29 cellular contexts compared by ENCODE assay signal in genomic region chrX:39823848-39824247, GRCh38.
A peak's percentile ranks its signal among the peaks of the same experiment; 100 is the strongest.
DNase-seq lines count a peak whose midpoint lies in the region; ATAC-seq, FAIRE-seq and TF ChIP-seq lines count a peak whose summit lies in the region.
"Had no signal": no experiment of that assay in that cellular context is flagged by ENCODE, and none has a peak within 500 bp of the region (broad histone marks: within the 10 kb centered on the region; RNA-seq: fewer than 3 reads in every experiment).

No MANE protein-coding gene starts in this region.

- H2AK5ac ChIP-seq in H1 (ENCODE audit: low read depth, low read length), result 0 out of 2 replicates have a peak overlapping the region, but pooled peaks have one; percentile 75

- H4K91ac ChIP-seq in H1 (replicated peaks; ENCODE audit: insufficient read length, low read length), result peak overlapping the region; percentile 17

- no CpG with 5 or more reads among the region's 1 CpG for WGBS in H1 (ENCODE audit: extremely low coverage in 1 of 2, insufficient coverage in 1 of 2, insufficient read length in 1 of 2, insufficient replicate concordance in 2 of 2, low coverage in 1 of 2, low lambda C conversion rate in 2 of 2, missing lambda C conversion rate in 1 of 2), 2 experiments
- WGBS in hepatocyte (ENCODE audit: low lambda C conversion rate, missing lambda C conversion rate), result 80% methylated on average over 1 of the region's 1 CpG

- no peak for TF ChIP-seq POLR2A in H1 (IDR thresholded peaks at IDR 0.05; ENCODE audit: control extremely low read depth in 1 of 2, low read depth in 2 of 2, low read length in 2 of 2)

- no peaks in the 10 kb centered on the region for H3K79me1 ChIP-seq in H1 (ENCODE audit: low read depth, low read length)

- H2AFZ ChIP-seq in H1 (ENCODE audit: low read length), result no peak overlapping the region
- no peak overlapping the region for H2AFZ ChIP-seq in hepatocyte
- H2AFZ ChIP-seq: GM23248 had no signal

- H3K27me3 Mint-ChIP-seq in activated CD8-positive, alpha-beta T cell treated with anti-CD3 and anti-CD28 coated beads for 36 hours, result peaks cover 5% of the 10 kb centered on the region
- peaks cover 19% of the 10 kb centered on the region for H3K27me3 Mint-ChIP-seq in activated CD8-positive, alpha-beta T cell treated with anti-CD3 and anti-CD28 coated beads, Interleukin-2, amount 10 ng/mL, durations not matched to agents 7 days and 5 days (ENCODE audit: low read depth)

- no peak overlapping the region for H3K4ac ChIP-seq in H1 (replicated peaks; ENCODE audit: insufficient read length, low read depth, low read length)

- H3K9ac ChIP-seq in H1 (replicated peaks in 1 of 4; ENCODE audit: extremely low read depth in 1 of 4, low read depth in 3 of 4, low read length in 3 of 4), result no peak overlapping the region
- H3K9ac ChIP-seq: GM23248, KMS-11 had no signal

- no peak for ATAC-seq in activated CD8-positive, alpha-beta T cell treated with anti-CD3 and anti-CD28 coated beads for 36 hours
- no peak for ATAC-seq in activated CD8-positive, alpha-beta T cell treated with anti-CD3 and anti-CD28 coated beads, Interleukin-2, amount 10 ng/mL, durations not matched to agents 7 days and 5 days
- no peak for ATAC-seq in GM19324 (IDR thresholded peaks at IDR 0.05; ENCODE audit: low FRiP score, unreplicated experiment)
- ATAC-seq: foreskin keratinocyte, heart left ventricle had no signal

- H2BK120ac ChIP-seq in H1 (replicated peaks; ENCODE audit: low read depth, low read length), result no peak overlapping the region

- H3K4me2 ChIP-seq in H1 (ENCODE audit: insufficient read depth in 1 of 2, low read depth in 2 of 2, low read length in 2 of 2) (no peak overlapping the region), hepatocyte (no peak overlapping the region)
- H3K4me2 ChIP-seq: KMS-11 had no signal

- CTCF ChIA-PET in activated CD8-positive, alpha-beta T cell treated with anti-CD3 and anti-CD28 coated beads for 36 hours (lab: Charles Lee), result interaction anchor here (0.7 to 1.2 kb wide), 2 partner anchors 30 to 93 kb away, joined by 3 read pairs; no protein-coding TSS in a partner anchor
- CTCF ChIA-PET in activated CD8-positive, alpha-beta T cell treated with anti-CD3 and anti-CD28 coated beads, Interleukin-2, amount 10 ng/mL, durations not matched to agents 7 days and 5 days (lab: Charles Lee), result interaction anchor here (1.4 kb wide), 1 partner anchor 10 kb away, joined by 3 read pairs; no protein-coding TSS in a partner anchor
- CTCF ChIA-PET in H1 (lab: Charles Lee; ENCODE audit: partially characterized antibody), result interaction anchor here (0.9 to 1.8 kb wide), 2 partner anchors 11 to 16 kb away, joined by 3 to 12 read pairs; no protein-coding TSS in a partner anchor

- TF ChIP-seq EP300 in H1 (IDR thresholded peaks at IDR 0.05; ENCODE audit: borderline replicate concordance in 1 of 2, low read depth in 2 of 2, low read length in 2 of 2), result no peak

- H3K9me3 ChIP-seq in H1 (ENCODE audit: insufficient read depth in 2 of 2, low read depth in 1 of 2, low read length in 1 of 2) (no peaks in the 10 kb centered on the region), hepatocyte (ENCODE audit: low read depth) (no peaks in the 10 kb centered on the region)
- H3K9me3 ChIP-seq: adrenal gland, esophagus squamous epithelium, thyroid gland had no signal

- peak overlapping the region; percentile 30 for H3K27ac Mint-ChIP-seq in activated CD8-positive, alpha-beta T cell treated with anti-CD3 and anti-CD28 coated beads for 36 hours
- H3K27ac Mint-ChIP-seq in activated CD8-positive, alpha-beta T cell treated with anti-CD3 and anti-CD28 coated beads, Interleukin-2, amount 10 ng/mL, durations not matched to agents 7 days and 5 days, result no peak overlapping the region
- H3K27ac Mint-ChIP-seq: dendritic cell treated with granulocyte-macrophage colony-stimulating factor and Interleukin-4, amounts not matched to agents 40 ng/mL and 50 ng/mL, for 4 days; HFFc6 had no signal

- H2BK5ac ChIP-seq in H1 (ENCODE audit: low read depth, low read length), result peak overlapping the region; percentile 63; the same call in 1 of the 2 replicates

- TF ChIP-seq CTCF in activated CD8-positive, alpha-beta T cell treated with anti-CD3 and anti-CD28 coated beads for 36 hours (IDR thresholded peaks at IDR 0.05), result no peak
- TF ChIP-seq CTCF in H1 (IDR thresholded peaks at IDR 0.05; ENCODE audit: control extremely low read depth in 1 of 3, insufficient read depth in 1 of 3, low read depth in 1 of 3, low read length in 3 of 3) (no peak), hepatocyte (IDR thresholded peaks at IDR 0.05; ENCODE audit: poor library complexity) (no peak)

- 0 out of 2 replicates have a peak overlapping the region, but pooled peaks have one; percentile 4 for H2BK15ac ChIP-seq in H1 (ENCODE audit: low read length)

- no peak overlapping the region for H3K23ac ChIP-seq in H1 (ENCODE audit: insufficient read length)

- TF ChIP-seq RAD21 in H1 (IDR thresholded peaks at IDR 0.05 in 1 of 2, conservative IDR thresholded peaks at IDR 0.05 in 1 of 2; ENCODE audit: low read depth in 2 of 2, low read length in 2 of 2), result no peak

- H3K9me3 Mint-ChIP-seq in activated CD8-positive, alpha-beta T cell treated with anti-CD3 and anti-CD28 coated beads for 36 hours, result peaks cover 4% of the 10 kb centered on the region
- H3K9me3 Mint-ChIP-seq in activated CD8-positive, alpha-beta T cell treated with anti-CD3 and anti-CD28 coated beads, Interleukin-2, amount 10 ng/mL, durations not matched to agents 7 days and 5 days (ENCODE audit: insufficient read depth), result no peaks in the 10 kb centered on the region
- H3K9me3 Mint-ChIP-seq: dendritic cell treated with granulocyte-macrophage colony-stimulating factor and Interleukin-4, amounts not matched to agents 40 ng/mL and 50 ng/mL, for 4 days; HFFc6 had no signal

- POLR2A ChIA-PET in activated CD8-positive, alpha-beta T cell treated with anti-CD3 and anti-CD28 coated beads for 36 hours (lab: Charles Lee), result no interaction called here
- POLR2A ChIA-PET in activated CD8-positive, alpha-beta T cell treated with anti-CD3 and anti-CD28 coated beads, Interleukin-2, amount 10 ng/mL, durations not matched to agents 7 days and 5 days (lab: Charles Lee), result interaction anchor here (0.6 to 1.6 kb wide), 2 partner anchors 245 to 271 kb away, joined by 3 read pairs; no protein-coding TSS in a partner anchor
- POLR2A ChIA-PET in H1 (lab: Charles Lee; ENCODE audit: partially characterized antibody), result no interaction called here

- H4K5ac ChIP-seq in H1 (ENCODE audit: insufficient read length, low read depth, low read length), result no peak overlapping the region

- no peak overlapping the region for H4K8ac ChIP-seq in H1 (ENCODE audit: extremely low read depth, insufficient read depth, low read length)

- H2BK20ac ChIP-seq in H1 (ENCODE audit: low read length), result no peak overlapping the region

- H4K20me1 ChIP-seq in H1 (replicated peaks in 1 of 2; ENCODE audit: control insufficient read depth in 1 of 2, insufficient read depth in 2 of 2, low read length in 2 of 2) (no peaks in the 10 kb centered on the region), hepatocyte (ENCODE audit: insufficient read depth, poor library complexity, severe bottlenecking) (no peaks in the 10 kb centered on the region)

- no peaks in the 10 kb centered on the region for H3K9me2 ChIP-seq in hepatocyte (replicated peaks; ENCODE audit: insufficient read depth)

- H3K4me3 Mint-ChIP-seq in activated CD8-positive, alpha-beta T cell treated with anti-CD3 and anti-CD28 coated beads for 36 hours, result no peak overlapping the region
- no peak overlapping the region for H3K4me3 Mint-ChIP-seq in activated CD8-positive, alpha-beta T cell treated with anti-CD3 and anti-CD28 coated beads, Interleukin-2, amount 10 ng/mL, durations not matched to agents 7 days and 5 days
- H3K4me3 Mint-ChIP-seq: dendritic cell treated with granulocyte-macrophage colony-stimulating factor and Interleukin-4, amounts not matched to agents 40 ng/mL and 50 ng/mL, for 4 days; HFFc6 had no signal

- H3K36me3 ChIP-seq in H1 (ENCODE audit: control insufficient read depth in 2 of 4, insufficient read depth in 4 of 4, low read length in 3 of 4) (no peaks in the 10 kb centered on the region), hepatocyte (replicated peaks; ENCODE audit: insufficient read depth, low read depth) (no peaks in the 10 kb centered on the region)
- H3K36me3 ChIP-seq: adrenal gland, esophagus squamous epithelium, heart left ventricle, sigmoid colon, thyroid gland had no signal

- H3K4me3 ChIP-seq in Jurkat, Clone E6-1 (ENCODE audit: low read length), result no peak overlapping the region
- H3K4me3 ChIP-seq in H1 (ENCODE audit: extremely low read depth in 1 of 4, insufficient read depth in 2 of 4, low read depth in 3 of 4, low read length in 4 of 4) (no peak overlapping the region), hepatocyte (no peak overlapping the region)
- H3K4me3 ChIP-seq: adrenal gland, esophagus squamous epithelium, GM23248, heart left ventricle, sigmoid colon, thyroid gland had no signal

- H3K4me1 ChIP-seq in H1 (replicated peaks in 1 of 4; ENCODE audit: control insufficient read depth in 3 of 4, insufficient read depth in 4 of 4, low read length in 3 of 4), result peaks cover 0 to 16% (median 8%) of the 10 kb centered on the region in 4 experiments; a peak in 6 of 7 replicates
- H3K4me1 ChIP-seq in hepatocyte (ENCODE audit: insufficient read depth), result peaks cover 19% of the 10 kb centered on the region
- H3K4me1 ChIP-seq: adrenal gland, foreskin keratinocyte, thyroid gland had no signal

- H3K27me3 ChIP-seq in H1 (replicated peaks in 1 of 4; ENCODE audit: control insufficient read depth in 3 of 4, extremely low read depth in 1 of 4, insufficient read depth in 3 of 4, low read length in 3 of 4), result peaks cover 0 to 5% (median 3%) of the 10 kb centered on the region in 4 experiments; a peak in 2 of 7 replicates
- H3K27me3 ChIP-seq in hepatocyte, result peaks cover 17% of the 10 kb centered on the region
- H3K27me3 ChIP-seq: foreskin keratinocyte, thyroid gland had no signal

- peak overlapping the region; percentile 68; the same call in 1 of the 2 replicates for H2BK12ac ChIP-seq in H1 (ENCODE audit: low read depth, low read length)

- no peak overlapping the region; the same call in none of the 2 replicates for H3K18ac ChIP-seq in H1 (ENCODE audit: extremely low read depth, low read length)

- H3K14ac ChIP-seq in H1 (ENCODE audit: insufficient read length), result no peak overlapping the region

- no peak for FAIRE-seq in H1 (lab: Jason Lieb, UNC)

- DNase-seq in activated CD8-positive, alpha-beta T cell treated with anti-CD3 and anti-CD28 coated beads for 36 hours, result no peak
- DNase-seq in activated CD8-positive, alpha-beta T cell treated with anti-CD3 and anti-CD28 coated beads, Interleukin-2, amount 10 ng/mL, durations not matched to agents 7 days and 5 days, result no peak
- DNase-seq in Jurkat, Clone E6-1 (ENCODE audit: low read depth, low spot score), result peak; percentile 28
- no peak for DNase-seq in H1 (ENCODE audit: low read depth in 1 of 2, low spot score in 2 of 2)
- no peak for DNase-seq in hepatocyte (ENCODE audit: low spot score)
- DNase-seq in iPS-NIHi11 (ENCODE audit: low spot score), result no peak
- DNase-seq: activated CD4-positive, alpha-beta T cell treated with anti-CD3 and anti-CD28 coated beads, Interleukin-2, amount 50 U/mL, for 48 hours; activated CD8-positive, alpha-beta memory T cell treated with anti-CD3 and anti-CD28 coated beads, Interleukin-2, amount 50 U/mL, for 4 hours; activated naive CD4-positive, alpha-beta T cell treated with Interleukin-2 at 50 U/mL for 16 hours; adrenal gland; COR-L47; esophagus squamous epithelium; foreskin keratinocyte; GM23248; heart left ventricle; HFFc6; MM.1S; NCI-H1417 treated with DMSO at 0.1 percent for 48 hours; NCI-H226; occipital lobe; OCI-M1; sigmoid colon; stimulated activated CD4-positive, alpha-beta T cell treated with anti-CD3 and anti-CD28 coated beads, Interleukin-12 subunit alpha, Interleukin-12 subunit beta, amount 100 ng/mL, for 4 hours; stimulated activated CD4-positive, alpha-beta T cell treated with anti-CD3 and anti-CD28 coated beads, Interleukin-2, amount 100 ng/mL, for 48 hours; thyroid gland had no signal

- peaks cover 2% of the 10 kb centered on the region; the same call in 1 of the 2 replicates for H3K23me2 ChIP-seq in H1 (ENCODE audit: low read depth, low read length)

- H3K79me2 ChIP-seq in H1 (ENCODE audit: control insufficient read depth in 1 of 2, insufficient read depth in 2 of 2, low read length in 2 of 2), result no peaks in the 10 kb centered on the region; a peak in 1 of 4 replicates
- no peaks in the 10 kb centered on the region for H3K79me2 ChIP-seq in hepatocyte

- no peak overlapping the region for H3K56ac ChIP-seq in H1 (replicated peaks; ENCODE audit: insufficient read length, low read depth, low read length)

- H3K27ac ChIP-seq in H1 (ENCODE audit: low read depth, low read length), result no peak overlapping the region
- no peak overlapping the region for H3K27ac ChIP-seq in hepatocyte
- H3K27ac ChIP-seq: adrenal gland, esophagus squamous epithelium, foreskin keratinocyte, GM23248, heart left ventricle, KMS-11, RWPE1, sigmoid colon, thyroid gland had no signal

- no peaks in the 10 kb centered on the region for H3K36me3 Mint-ChIP-seq in activated CD8-positive, alpha-beta T cell treated with anti-CD3 and anti-CD28 coated beads for 36 hours (ENCODE audit: low read depth)
- no peaks in the 10 kb centered on the region for H3K36me3 Mint-ChIP-seq in activated CD8-positive, alpha-beta T cell treated with anti-CD3 and anti-CD28 coated beads, Interleukin-2, amount 10 ng/mL, durations not matched to agents 7 days and 5 days (ENCODE audit: low read depth)

- peaks cover 3% of the 10 kb centered on the region for H3K4me1 Mint-ChIP-seq in activated CD8-positive, alpha-beta T cell treated with anti-CD3 and anti-CD28 coated beads for 36 hours (ENCODE audit: low read depth)
- H3K4me1 Mint-ChIP-seq in activated CD8-positive, alpha-beta T cell treated with anti-CD3 and anti-CD28 coated beads, Interleukin-2, amount 10 ng/mL, durations not matched to agents 7 days and 5 days (ENCODE audit: low read depth), result peaks cover 6% of the 10 kb centered on the region

- intact Hi-C loops in activated CD8-positive, alpha-beta T cell treated with anti-CD3 and anti-CD28 coated beads for 36 hours (cut with micrococcal nuclease), result no loop called here
